Comparison of ENCODE assay signal across 16 cellular contexts in the genomic region with DNA sequence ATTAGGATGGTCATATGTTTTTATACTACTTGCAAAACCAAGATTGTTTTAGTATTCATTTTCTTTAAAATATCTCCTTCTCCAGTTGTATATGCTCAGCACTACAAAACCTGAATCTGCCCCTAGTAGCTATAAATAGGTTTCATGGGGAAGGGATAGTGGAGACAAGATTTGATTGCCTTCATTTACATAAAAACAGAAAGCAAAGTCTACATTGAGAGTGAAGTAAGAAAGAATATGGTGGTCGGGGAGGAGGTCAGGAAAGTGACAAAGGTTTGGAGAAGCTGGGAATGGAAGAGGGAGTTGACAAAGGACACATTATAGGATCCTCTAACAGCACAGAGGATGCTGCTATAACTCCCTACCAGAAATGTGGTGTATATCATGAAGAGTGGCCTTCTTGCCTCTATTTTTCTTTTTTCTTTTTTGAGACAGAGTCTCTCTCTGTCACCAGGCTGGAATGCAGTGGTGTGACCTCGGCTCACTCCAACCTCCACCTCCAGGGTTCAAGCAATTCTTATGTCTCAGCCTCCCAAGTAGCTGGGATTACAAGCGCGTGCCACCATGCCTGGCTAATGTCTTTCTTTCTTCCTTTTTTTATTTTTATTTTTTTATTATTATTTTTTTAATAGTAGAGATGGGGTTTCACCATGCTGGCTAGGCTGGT. TPM values are rescaled to one million over a fixed set of nuclear protein-coding genes. Genes with fewer than 3 reads are reported as not detected.
DNase-seq lines count a peak whose midpoint lies in the region; ATAC-seq and TF ChIP-seq lines count a peak whose summit lies in the region.
"Had no signal": no experiment of that assay in that cellular context is flagged by ENCODE, and none has a peak within 500 bp of the region (broad histone marks: within the 10 kb centered on the region; RNA-seq: fewer than 3 reads in every experiment).

No MANE protein-coding gene starts in this region.

- H3K9me3 Mint-ChIP-seq in neural progenitor cell, result peaks cover 27% of the 10 kb centered on the region
- no peaks in the 10 kb centered on the region for H3K9me3 Mint-ChIP-seq in effector memory CD8-positive, alpha-beta T cell

- H3K9me1 ChIP-seq in IMR-90 (ENCODE audit: insufficient read depth, low read length), result no peaks in the 10 kb centered on the region

- peaks cover 7% of the 10 kb centered on the region for H3K4me1 ChIP-seq in ACC112 (ENCODE audit: control insufficient read depth, insufficient read depth, low read length, unreplicated experiment)
- H3K4me1 ChIP-seq in IMR-90 (ENCODE audit: control insufficient read depth, insufficient read depth, low read length), result peaks cover 6% of the 10 kb centered on the region
- H3K4me1 ChIP-seq in neural progenitor cell, result peaks cover 10% of the 10 kb centered on the region
- H3K4me1 ChIP-seq in uterus, result no peaks in the 10 kb centered on the region

- WGBS in IMR-90 (ENCODE audit: extremely low coverage in 2 of 2, insufficient read length in 1 of 2), 2 experiments, result no CpG with 5 or more reads among the region's 4 CpGs

- H3K79me1 ChIP-seq in IMR-90 (ENCODE audit: low read depth in 1 of 2, low read length in 2 of 2), result no peaks in the 10 kb centered on the region

- H4K91ac ChIP-seq in IMR-90 (ENCODE audit: insufficient read depth, low read depth, low read length), result peak overlapping the region; percentile 48; the same call in 1 of the 2 replicates

- no peak overlapping the region; the same call in 2 of the 3 replicates for H2BK15ac ChIP-seq in IMR-90 (ENCODE audit: low read depth, low read length)

- H3K56ac ChIP-seq in IMR-90 (ENCODE audit: extremely low read depth, insufficient read depth, low read length), result no peak overlapping the region

- H4K20me1 ChIP-seq in IMR-90 (ENCODE audit: insufficient read depth, low read length), result no peaks in the 10 kb centered on the region
- no peaks in the 10 kb centered on the region for H4K20me1 ChIP-seq in neural progenitor cell (ENCODE audit: low read depth)

- peak overlapping the region; percentile 72 for H3K23ac ChIP-seq in IMR-90 (ENCODE audit: low read depth, low read length)

- CTCF ChIA-PET in IMR-90 (lab: Yijun Ruan, JAX), result no interaction called here

- dilution Hi-C loops in IMR-90 (cut with HindIII; ENCODE audit: low sequenced_read_pairs, unreplicated experiment), result no loop called here

- H2AK9ac ChIP-seq in IMR-90 (replicated peaks; ENCODE audit: low read depth, low read length, poor library complexity), result no peak overlapping the region

- peak overlapping the region; percentile 29 for H3K27ac Mint-ChIP-seq in neural progenitor cell
- H3K27ac Mint-ChIP-seq in effector memory CD8-positive, alpha-beta T cell, result no peak overlapping the region

- H2BK20ac ChIP-seq in IMR-90 (ENCODE audit: low read depth, low read length), result peak overlapping the region; percentile 92

- H2BK5ac ChIP-seq in IMR-90 (ENCODE audit: low read depth, low read length, poor library complexity, severe bottlenecking), result peak overlapping the region; percentile 77

- peak overlapping the region; percentile 59; the same call in 1 of the 2 replicates for H3K4ac ChIP-seq in IMR-90 (ENCODE audit: low read depth, low read length)

- no peak for TF ChIP-seq POLR2A in IMR-90 (IDR thresholded peaks at IDR 0.05; ENCODE audit: low read depth, low read length)
- TF ChIP-seq POLR2A in uterus (IDR thresholded peaks at IDR 0.05), result no peak

- H3K36me3 Mint-ChIP-seq in neural progenitor cell, result peaks cover 5% of the 10 kb centered on the region
- peaks cover 3% of the 10 kb centered on the region for H3K36me3 Mint-ChIP-seq in effector memory CD8-positive, alpha-beta T cell (ENCODE audit: insufficient read depth)

- H3K79me2 ChIP-seq in ACC112 (ENCODE audit: control insufficient read depth, insufficient read depth, low read length, unreplicated experiment), result no peaks in the 10 kb centered on the region
- no peaks in the 10 kb centered on the region for H3K79me2 ChIP-seq in neural progenitor cell (ENCODE audit: low read depth)

- H3K4me3 ChIP-seq in ACC112 (ENCODE audit: low read depth, low read length) (no peak overlapping the region), IMR-90 (ENCODE audit: insufficient read depth, low read depth, low read length) (no peak overlapping the region), brain microvascular endothelial cell (ENCODE audit: low read depth, low read length) (no peak overlapping the region), neural progenitor cell (no peak overlapping the region), uterus (no peak overlapping the region)

- in situ Hi-C loops in IMR-90 (cut with MboI; ENCODE audit: low sequenced_read_pairs), result no loop called here
- in situ Hi-C loops in brain microvascular endothelial cell (cut with HindIII; ENCODE audit: low pct_ligation_motif_present, low sequenced_read_pairs), result no loop called here

- peaks cover 1% of the 10 kb centered on the region for H3F3A ChIP-seq in neural progenitor cell (ENCODE audit: low read depth)

- H3K4me2 ChIP-seq in IMR-90 (ENCODE audit: low read depth, low read length), result no peak overlapping the region
- H3K4me2 ChIP-seq in neural progenitor cell, result peak overlapping the region; percentile 18

- H4K8ac ChIP-seq in IMR-90 (ENCODE audit: low read depth in 2 of 2, low read length in 2 of 2), result peak overlapping the region in 1 of 2 experiments; percentile 28; a peak in 3 of 4 replicates

- H3K14ac ChIP-seq in IMR-90 (replicated peaks; ENCODE audit: low read depth, low read length), result peak overlapping the region; percentile 88

- H2BK120ac ChIP-seq in IMR-90 (ENCODE audit: low read depth, low read length), result peak overlapping the region; percentile 54

- H3K27ac ChIP-seq in ACC112 (ENCODE audit: low read depth, low read length), result peak overlapping the region; percentile 71
- H3K27ac ChIP-seq in IMR-90 (ENCODE audit: insufficient read depth, low read length), result no peak overlapping the region
- H3K27ac ChIP-seq in brain microvascular endothelial cell, result peak overlapping the region; percentile 53
- no peak overlapping the region for H3K27ac ChIP-seq in neural progenitor cell
- no peak overlapping the region for H3K27ac ChIP-seq in uterus
- H3K27ac ChIP-seq: C4-2B had no signal

- H4K5ac ChIP-seq in IMR-90 (ENCODE audit: low read depth, low read length), result no peak overlapping the region

- peak overlapping the region; percentile 7; the same call in 1 of the 2 replicates for H2AK5ac ChIP-seq in IMR-90 (ENCODE audit: low read depth, low read length)

- H3K27me3 Mint-ChIP-seq in neural progenitor cell (ENCODE audit: insufficient read depth, low read depth), result peaks cover 7% of the 10 kb centered on the region
- peaks cover 6 to 15% of the 10 kb centered on the region in 2 donors for H3K27me3 Mint-ChIP-seq in effector memory CD8-positive, alpha-beta T cell
- H3K27me3 Mint-ChIP-seq: naive thymus-derived CD8-positive, alpha-beta T cell; progenitor cell of endocrine pancreas had no signal

- no TSS peak for BruUV-seq in IMR-90 (replicated peaks; lab: Mats Ljungman, UMichigan)

- intact Hi-C loops in IMR-90 (cut with micrococcal nuclease) (loop anchor here (2.0 kb wide), 1 partner anchor 47 kb away; no protein-coding TSS in a partner anchor), uterus (cut with DNase I; ENCODE audit: low total_unique reads) (no loop called here)

- no peak overlapping the region for H3K4me3 Mint-ChIP-seq in neural progenitor cell
- H3K4me3 Mint-ChIP-seq in effector memory CD8-positive, alpha-beta T cell, result no peak overlapping the region
- H3K4me3 Mint-ChIP-seq: naive thymus-derived CD8-positive, alpha-beta T cell had no signal

- no peak for TF ChIP-seq RAD21 in IMR-90 (IDR thresholded peaks at IDR 0.05; ENCODE audit: low read length)

- POLR2A ChIA-PET in IMR-90 (lab: Charles Lee; ENCODE audit: unreplicated experiment), result no interaction called here

- no peak overlapping the region for H3K9ac ChIP-seq in IMR-90 (ENCODE audit: low read depth, low read length)
- no peak overlapping the region for H3K9ac ChIP-seq in neural progenitor cell

- H3K18ac ChIP-seq in IMR-90 (ENCODE audit: low read depth, low read length), result peak overlapping the region; percentile 78

- TF ChIP-seq CTCF in IMR-90 (conservative IDR thresholded peaks at IDR 0.05; ENCODE audit: low read depth, low read length) (no peak), brain microvascular endothelial cell (IDR thresholded peaks at IDR 0.05; ENCODE audit: low read depth, low read length, missing control alignments) (no peak), neural progenitor cell (IDR thresholded peaks at IDR 0.05) (no peak), uterus (IDR thresholded peaks at IDR 0.05) (no peak)

- peaks cover 18% of the 10 kb centered on the region for H3K4me1 Mint-ChIP-seq in neural progenitor cell
- H3K4me1 Mint-ChIP-seq in effector memory CD8-positive, alpha-beta T cell (ENCODE audit: low read depth in 2 of 2), result no peaks in the 10 kb centered on the region
- H3K4me1 Mint-ChIP-seq: naive thymus-derived CD8-positive, alpha-beta T cell had no signal

- H2AFZ ChIP-seq in ACC112 (ENCODE audit: low read length, unreplicated experiment) (peak overlapping the region; percentile 17), IMR-90 (replicated peaks; ENCODE audit: low read length, poor library complexity) (peak overlapping the region; percentile 58), neural progenitor cell (replicated peaks) (no peak overlapping the region)

- peaks cover 6% of the 10 kb centered on the region for H3K9me3 ChIP-seq in IMR-90 (ENCODE audit: control insufficient read depth, insufficient read depth, low read length)
- no peaks in the 10 kb centered on the region for H3K9me3 ChIP-seq in neural progenitor cell (ENCODE audit: low read depth)
- H3K9me3 ChIP-seq in uterus, result no peaks in the 10 kb centered on the region

- no peaks in the 10 kb centered on the region for H3K27me3 ChIP-seq in ACC112 (ENCODE audit: insufficient read depth, low read length)
- no peaks in the 10 kb centered on the region for H3K27me3 ChIP-seq in IMR-90 (ENCODE audit: control insufficient read depth, insufficient read depth, low read length)
- H3K27me3 ChIP-seq in brain microvascular endothelial cell (replicated peaks), result no peaks in the 10 kb centered on the region
- no peaks in the 10 kb centered on the region for H3K27me3 ChIP-seq in neural progenitor cell
- no peaks in the 10 kb centered on the region for H3K27me3 ChIP-seq in uterus

- peak; percentile 77 for ATAC-seq in IMR-90 (ENCODE audit: low read depth)
- no peak for ATAC-seq in effector memory CD8-positive, alpha-beta T cell (replicated peaks)
- ATAC-seq: esophagus mucosa; naive thymus-derived CD8-positive, alpha-beta T cell had no signal

- DNase-seq in IMR-90 (peak; percentile 36), brain microvascular endothelial cell (peak; percentile 75), neural progenitor cell (ENCODE audit: low spot score) (no peak), inferior parietal cortex (ENCODE audit: extremely low spot score) (no peak), uterus (no peak)
- DNase-seq in activated CD4-positive, CD25-positive, alpha-beta regulatory T cell treated with anti-CD3 and anti-CD28 coated beads, Interleukin-2, amount 50 U/mL, for 72 hours, result no peak
- DNase-seq in effector memory CD8-positive, alpha-beta T cell, result no peak
- DNase-seq: DMS53; GOT3; naive thymus-derived CD8-positive, alpha-beta T cell; NCI-H1694 treated with DMSO at 0.1 percent for 48 hours; substantia nigra had no signal

- H3K36me3 ChIP-seq in ACC112 (ENCODE audit: insufficient read depth, low read length), result no peaks in the 10 kb centered on the region
- no peaks in the 10 kb centered on the region for H3K36me3 ChIP-seq in IMR-90 (ENCODE audit: control insufficient read depth, insufficient read depth, low read length)
- H3K36me3 ChIP-seq in brain microvascular endothelial cell (replicated peaks), result no peaks in the 10 kb centered on the region
- no peaks in the 10 kb centered on the region for H3K36me3 ChIP-seq in neural progenitor cell
- H3K36me3 ChIP-seq in uterus, result no peaks in the 10 kb centered on the region

RNA-seq across cellular contexts. Expression of a gene that starts 6.6 kb away (rescaled TPM):
- total RNA-seq in IMR-90 (2012; rRNA removed) (32.1 and 41.4 TPM in 2 replicates), neural progenitor cell (ENCODE audit: low replicate concordance) (61.6 and 68.0 TPM in 2 replicates), uterus (100 to 1,000 TPM in 1 of 4 donors, 10 to 100 TPM in 3; 18.7 to 141 (median 50.1) TPM)
- polyA plus RNA-seq in IMR-90 (2012; rRNA removed), result 14.2 and 18.5 TPM in 2 replicates
- polyA plus RNA-seq in IMR-90 (2012; cell fraction: cytosol; rRNA removed), result 4.7 and 5.9 TPM in 2 replicates
- 9.9 and 27.4 TPM in 2 replicates for polyA plus RNA-seq in IMR-90 (2012; cell fraction: nucleus; rRNA removed; ENCODE audit: low replicate concordance)

Comparison
In these comparisons a context has a peak if more than half of its experiments do, and no peak if none do; other contexts are left out.
1. H3K27ac ChIP-seq: peak in ACC112 (single experiment) and brain microvascular endothelial cell (single experiment); none in IMR-90 (single experiment), neural progenitor cell (single experiment) and uterus (0 of 2).
2. DNase-seq: peak in IMR-90 (single experiment) and brain microvascular endothelial cell (single experiment); none in neural progenitor cell (single experiment), inferior parietal cortex (single experiment), activated CD4-positive, CD25-positive, alpha-beta regulatory T cell treated with anti-CD3 and anti-CD28 coated beads, Interleukin-2, amount 50 U/mL, for 72 hours (single experiment), uterus (0 of 2) and effector memory CD8-positive, alpha-beta T cell (0 of 3).